9 cellular contexts compared by ENCODE assay signal in genomic region chr2:58107803-58108710, GRCh38.
DNase-seq lines count a peak whose midpoint lies in the region; ATAC-seq and TF ChIP-seq lines count a peak whose summit lies in the region.
"Had no signal": no experiment of that assay in that cellular context is flagged by ENCODE, and none has a peak within 500 bp of the region (broad histone marks: within the 10 kb centered on the region; RNA-seq: fewer than 3 reads in every experiment).

No MANE protein-coding gene starts in this region.

- intact Hi-C loops in activated CD4-positive, alpha-beta T cell treated with anti-CD3 and anti-CD28 coated beads for 36 hours (cut with DNase I, micrococcal nuclease) = loop anchor here (1.0 to 10.0 kb wide), 2 partner anchors 66 to 203 kb away; no protein-coding TSS in a partner anchor
- intact Hi-C loops in CD8-positive, alpha-beta T cell (cut with DNase I, micrococcal nuclease) = no loop called here

- H3K27me3 ChIP-seq in RWPE2 (ENCODE audit: insufficient read depth, poor library complexity, severe bottlenecking) = no peaks in the 10 kb centered on the region
- H3K27me3 ChIP-seq in CD8-positive, alpha-beta T cell (ENCODE audit: insufficient read depth, low read length) = no peaks in the 10 kb centered on the region

- no peak for DNase-seq in activated CD4-positive, alpha-beta T cell treated with anti-CD3 and anti-CD28 coated beads for 36 hours
- DNase-seq in activated CD4-positive, alpha-beta T cell treated with anti-CD3 and anti-CD28 coated beads for 4 hours = no peak
- DNase-seq in RWPE2 (ENCODE audit: low spot score) = peak; percentile 45
- peak; percentile 97 for DNase-seq in fibroblast of peridontal ligament (ENCODE audit: extremely low read depth)
- DNase-seq in stimulated activated naive B cell treated with anti-CD40 and anti-IgM and Interleukin-4, amounts not matched to agents 10 μg/mL and 1 μg/mL and 100 μg/mL, for 72 hours = no peak
- DNase-seq in CD8-positive, alpha-beta T cell = no peak
- DNase-seq in putamen (ENCODE audit: low spot score) = no peak
- DNase-seq: NCI-H2029 had no signal

- H3K4me1 ChIP-seq in RWPE2 (ENCODE audit: insufficient read depth, poor library complexity, severe bottlenecking) = peaks cover 41% of the 10 kb centered on the region
- H3K4me1 ChIP-seq in CD8-positive, alpha-beta T cell (ENCODE audit: insufficient read depth, low read length) = no peaks in the 10 kb centered on the region

- CTCF ChIA-PET in activated CD4-positive, alpha-beta T cell treated with anti-CD3 and anti-CD28 coated beads for 36 hours (lab: Charles Lee) = no interaction called here
- CTCF ChIA-PET in CD8-positive, alpha-beta T cell (lab: Charles Lee) = no interaction called here

- H3K9me3 ChIP-seq in RWPE2 (ENCODE audit: severe bottlenecking) = no peaks in the 10 kb centered on the region
- no peaks in the 10 kb centered on the region for H3K9me3 ChIP-seq in CD8-positive, alpha-beta T cell (ENCODE audit: low read length)

- H3K9me3 Mint-ChIP-seq in activated CD4-positive, alpha-beta T cell treated with anti-CD3 and anti-CD28 coated beads for 36 hours (ENCODE audit: low read depth) = no peaks in the 10 kb centered on the region
- H3K9me3 Mint-ChIP-seq in stimulated activated naive B cell treated with anti-CD40 and anti-IgM and Interleukin-4, amounts not matched to agents 10 μg/mL and 1 μg/mL and 100 μg/mL, for 72 hours = peaks cover 3 to 10% of the 10 kb centered on the region in 2 donors
- H3K9me3 Mint-ChIP-seq in CD8-positive, alpha-beta T cell = no peaks in the 10 kb centered on the region

- no peaks in the 10 kb centered on the region for H3K36me3 ChIP-seq in RWPE2 (ENCODE audit: low read depth)
- H3K36me3 ChIP-seq in CD8-positive, alpha-beta T cell (ENCODE audit: insufficient read depth, low read length) = no peaks in the 10 kb centered on the region

- no peak overlapping the region for H3K4me3 ChIP-seq in RWPE2 (ENCODE audit: severe bottlenecking)
- H3K4me3 ChIP-seq in CD8-positive, alpha-beta T cell (ENCODE audit: low read depth, low read length) = no peak overlapping the region

- peaks cover 18% of the 10 kb centered on the region for H3K4me1 Mint-ChIP-seq in activated CD4-positive, alpha-beta T cell treated with anti-CD3 and anti-CD28 coated beads for 36 hours
- H3K4me1 Mint-ChIP-seq in stimulated activated naive B cell treated with anti-CD40 and anti-IgM and Interleukin-4, amounts not matched to agents 10 μg/mL and 1 μg/mL and 100 μg/mL, for 72 hours = peaks cover 11 to 13% of the 10 kb centered on the region in 2 donors
- H3K4me1 Mint-ChIP-seq in CD8-positive, alpha-beta T cell (ENCODE audit: low read depth) = peaks cover 2% of the 10 kb centered on the region

- H3K36me3 Mint-ChIP-seq in activated CD4-positive, alpha-beta T cell treated with anti-CD3 and anti-CD28 coated beads for 36 hours (ENCODE audit: low read depth) = peaks cover 7% of the 10 kb centered on the region
- peaks cover 36 to 37% of the 10 kb centered on the region in 2 donors for H3K36me3 Mint-ChIP-seq in stimulated activated naive B cell treated with anti-CD40 and anti-IgM and Interleukin-4, amounts not matched to agents 10 μg/mL and 1 μg/mL and 100 μg/mL, for 72 hours
- H3K36me3 Mint-ChIP-seq in CD8-positive, alpha-beta T cell = peaks cover 19% of the 10 kb centered on the region

- POLR2A ChIA-PET in activated CD4-positive, alpha-beta T cell treated with anti-CD3 and anti-CD28 coated beads for 36 hours (lab: Charles Lee) = interaction anchor here (0.8 kb wide), 1 partner anchor 215 kb away, joined by 4 read pairs; no protein-coding TSS in a partner anchor
- POLR2A ChIA-PET in CD8-positive, alpha-beta T cell (lab: Charles Lee) = no interaction called here

- peak; percentile 95 for ATAC-seq in activated CD4-positive, alpha-beta T cell treated with anti-CD3 and anti-CD28 coated beads for 36 hours
- ATAC-seq in RWPE2 (ENCODE audit: low read depth) = peak; percentile 90
- peak; percentile 33 to 67 for ATAC-seq in stimulated activated naive B cell treated with anti-CD40 and anti-IgM and Interleukin-4, amounts not matched to agents 10 μg/mL and 1 μg/mL and 100 μg/mL, for 72 hours (replicated peaks)
- ATAC-seq in CD8-positive, alpha-beta T cell = no peak
- no peak for ATAC-seq in HG03196 (IDR thresholded peaks at IDR 0.05; ENCODE audit: unreplicated experiment)

- H3K4me3 Mint-ChIP-seq in activated CD4-positive, alpha-beta T cell treated with anti-CD3 and anti-CD28 coated beads for 36 hours = no peak overlapping the region
- H3K4me3 Mint-ChIP-seq in stimulated activated naive B cell treated with anti-CD40 and anti-IgM and Interleukin-4, amounts not matched to agents 10 μg/mL and 1 μg/mL and 100 μg/mL, for 72 hours = no peak overlapping the region
- H3K4me3 Mint-ChIP-seq in CD8-positive, alpha-beta T cell = no peak overlapping the region

- H3K27me3 Mint-ChIP-seq in activated CD4-positive, alpha-beta T cell treated with anti-CD3 and anti-CD28 coated beads for 36 hours = no peaks in the 10 kb centered on the region
- H3K27me3 Mint-ChIP-seq in stimulated activated naive B cell treated with anti-CD40 and anti-IgM and Interleukin-4, amounts not matched to agents 10 μg/mL and 1 μg/mL and 100 μg/mL, for 72 hours = no peaks in the 10 kb centered on the region
- no peaks in the 10 kb centered on the region for H3K27me3 Mint-ChIP-seq in CD8-positive, alpha-beta T cell (ENCODE audit: low read depth)

- peak overlapping the region; percentile 94 for H3K27ac ChIP-seq in RWPE2 (ENCODE audit: poor library complexity, severe bottlenecking)
- no peak overlapping the region for H3K27ac ChIP-seq in CD8-positive, alpha-beta T cell (ENCODE audit: low read depth, low read length)

- no peak for TF ChIP-seq CTCF in RWPE2 (IDR thresholded peaks at IDR 0.05; ENCODE audit: poor library complexity, severe bottlenecking)
- TF ChIP-seq CTCF in CD8-positive, alpha-beta T cell (IDR thresholded peaks at IDR 0.05) = no peak

- peak overlapping the region; percentile 45 for H3K27ac Mint-ChIP-seq in activated CD4-positive, alpha-beta T cell treated with anti-CD3 and anti-CD28 coated beads for 36 hours
- peak overlapping the region; percentile 1 for H3K27ac Mint-ChIP-seq in stimulated activated naive B cell treated with anti-CD40 and anti-IgM and Interleukin-4, amounts not matched to agents 10 μg/mL and 1 μg/mL and 100 μg/mL, for 72 hours
- no peak overlapping the region for H3K27ac Mint-ChIP-seq in CD8-positive, alpha-beta T cell

Comparison
In these comparisons a context has a peak if more than half of its experiments do, and no peak if none do; other contexts are left out.
1. ATAC-seq: peak in activated CD4-positive, alpha-beta T cell treated with anti-CD3 and anti-CD28 coated beads for 36 hours (single experiment), RWPE2 (single experiment) and stimulated activated naive B cell treated with anti-CD40 and anti-IgM and Interleukin-4, amounts not matched to agents 10 μg/mL and 1 μg/mL and 100 μg/mL, for 72 hours (2 of 2); none in CD8-positive, alpha-beta T cell (single experiment) and HG03196 (single experiment).
2. DNase-seq: peak in RWPE2 (single experiment) and fibroblast of peridontal ligament (single experiment); none in activated CD4-positive, alpha-beta T cell treated with anti-CD3 and anti-CD28 coated beads for 36 hours (single experiment), activated CD4-positive, alpha-beta T cell treated with anti-CD3 and anti-CD28 coated beads for 4 hours (0 of 2), stimulated activated naive B cell treated with anti-CD40 and anti-IgM and Interleukin-4, amounts not matched to agents 10 μg/mL and 1 μg/mL and 100 μg/mL, for 72 hours (single experiment), CD8-positive, alpha-beta T cell (0 of 7) and putamen (single experiment).
3. intact Hi-C loops: an anchor here in activated CD4-positive, alpha-beta T cell treated with anti-CD3 and anti-CD28 coated beads for 36 hours (1.0 to 10.0 kb wide); none called in CD8-positive, alpha-beta T cell.